ENCODE assay signal across 9 cellular contexts in the genomic region with DNA sequence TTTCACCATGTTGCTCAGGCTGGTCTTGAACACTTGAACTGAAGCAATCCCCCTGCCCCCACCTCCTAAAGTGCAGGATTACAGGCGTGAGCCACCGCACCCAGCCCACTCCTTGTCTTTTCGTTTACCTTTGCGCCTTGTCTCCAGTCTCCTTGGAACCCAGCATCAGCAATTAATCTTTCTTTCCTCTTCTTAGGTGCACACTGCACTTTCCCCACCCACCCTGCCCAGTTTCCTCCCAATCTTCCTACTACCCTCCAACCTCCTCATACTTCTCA. TPM values are rescaled to one million over a fixed set of nuclear protein-coding genes. Genes with fewer than 3 reads are reported as not detected.
DNase-seq lines count a peak whose midpoint lies in the region; ATAC-seq, FAIRE-seq and TF ChIP-seq lines count a peak whose summit lies in the region.
"Had no signal": no experiment of that assay in that cellular context is flagged by ENCODE, and none has a peak within 500 bp of the region (broad histone marks: within the 10 kb centered on the region; RNA-seq: fewer than 3 reads in every experiment).

No MANE protein-coding gene starts in this region.

- H3K4me3 Mint-ChIP-seq in activated T-cell treated with anti-CD3 and anti-CD28 coated beads, Interleukin-2, amount 50 U/mL, for 72 hours, result peak overlapping the region; percentile 58 to 82
- no peak overlapping the region for H3K4me3 Mint-ChIP-seq in activated T-cell treated with anti-CD3 and anti-CD28 coated beads, Interleukin-2, amount 50 U/mL, for 24 hours
- H3K4me3 Mint-ChIP-seq in activated T-helper 1 cell treated with anti-CD3 and anti-CD28 coated beads, Interleukin-12 subunit alpha, Interleukin-12 subunit beta, Interleukin-2, Interleukin-4 antibody, amounts not matched to agents 30 ng/mL and 10 ng/mL and 1 ng/mL, durations not matched to agents 14 hours and 24 hours and 36 hours, result peak overlapping the region; percentile 73

- no peak for TF ChIP-seq POLR2A in thyroid gland (IDR thresholded peaks at IDR 0.05)
- TF ChIP-seq POLR2A in adrenal gland (IDR thresholded peaks at IDR 0.05), result no peak

- H3K27me3 Mint-ChIP-seq in activated T-cell treated with anti-CD3 and anti-CD28 coated beads, Interleukin-2, amount 50 U/mL, for 72 hours (ENCODE audit: low read depth), result peaks cover 21% of the 10 kb centered on the region
- peaks cover 28% of the 10 kb centered on the region for H3K27me3 Mint-ChIP-seq in activated T-cell treated with anti-CD3 and anti-CD28 coated beads, Interleukin-2, amount 50 U/mL, for 24 hours
- peaks cover 23% of the 10 kb centered on the region for H3K27me3 Mint-ChIP-seq in activated T-helper 1 cell treated with anti-CD3 and anti-CD28 coated beads, Interleukin-12 subunit alpha, Interleukin-12 subunit beta, Interleukin-2, Interleukin-4 antibody, amounts not matched to agents 30 ng/mL and 10 ng/mL and 1 ng/mL, durations not matched to agents 14 hours and 24 hours and 36 hours (ENCODE audit: insufficient read depth)

- H3K9ac ChIP-seq in kidney (ENCODE audit: low read length in 2 of 2), result no peak overlapping the region

- H3K36me3 Mint-ChIP-seq in activated T-cell treated with anti-CD3 and anti-CD28 coated beads, Interleukin-2, amount 50 U/mL, for 72 hours (ENCODE audit: insufficient read depth in 2 of 2), result peaks cover 0 to 3% of the 10 kb centered on the region in 2 donors
- peaks cover 14% of the 10 kb centered on the region for H3K36me3 Mint-ChIP-seq in activated T-cell treated with anti-CD3 and anti-CD28 coated beads, Interleukin-2, amount 50 U/mL, for 24 hours (ENCODE audit: low read depth)
- H3K36me3 Mint-ChIP-seq in activated T-helper 1 cell treated with anti-CD3 and anti-CD28 coated beads, Interleukin-12 subunit alpha, Interleukin-12 subunit beta, Interleukin-2, Interleukin-4 antibody, amounts not matched to agents 30 ng/mL and 10 ng/mL and 1 ng/mL, durations not matched to agents 14 hours and 24 hours and 36 hours (ENCODE audit: low read depth), result peaks cover 8% of the 10 kb centered on the region

- peaks cover 3 to 21% of the 10 kb centered on the region in 2 donors for H3K4me1 ChIP-seq in kidney (ENCODE audit: control insufficient read depth in 1 of 2, insufficient read depth in 1 of 2, low read depth in 1 of 2, low read length in 2 of 2)
- peaks cover 9 to 28% of the 10 kb centered on the region in 2 donors for H3K4me1 ChIP-seq in thyroid gland
- H3K4me1 ChIP-seq in adrenal gland (replicated peaks in 1 of 2), result peaks cover 12 to 21% of the 10 kb centered on the region in 2 donors

- H3K36me3 ChIP-seq in kidney (ENCODE audit: control insufficient read depth in 1 of 2, insufficient read depth in 2 of 2, low read length in 2 of 2) (peaks cover 0 to 2% of the 10 kb centered on the region in 2 donors), thyroid gland (peaks cover 4 to 5% of the 10 kb centered on the region in 2 donors), adrenal gland (replicated peaks in 1 of 2) (peaks cover 0 to 3% of the 10 kb centered on the region in 2 donors)

- peak overlapping the region in 1 of 2 donors; percentile 74 for H3K4me3 ChIP-seq in kidney (ENCODE audit: low read length in 2 of 2)
- peak overlapping the region in 1 of 3 donors; percentile 68 for H3K4me3 ChIP-seq in thyroid gland (replicated peaks in 1 of 3)
- H3K4me3 ChIP-seq in adrenal gland, result peak overlapping the region in 1 of 4 donors; percentile 23

- no peak for ATAC-seq in activated T-cell treated with anti-CD3 and anti-CD28 coated beads, Interleukin-2, amount 50 U/mL, for 72 hours (replicated peaks in 1 of 2)

- FAIRE-seq in kidney (lab: Jason Lieb, UNC), result no peak

- no peaks in the 10 kb centered on the region for H3K9me3 Mint-ChIP-seq in activated T-cell treated with anti-CD3 and anti-CD28 coated beads, Interleukin-2, amount 50 U/mL, for 72 hours
- no peaks in the 10 kb centered on the region for H3K9me3 Mint-ChIP-seq in activated T-cell treated with anti-CD3 and anti-CD28 coated beads, Interleukin-2, amount 50 U/mL, for 24 hours
- no peaks in the 10 kb centered on the region for H3K9me3 Mint-ChIP-seq in activated T-helper 1 cell treated with anti-CD3 and anti-CD28 coated beads, Interleukin-12 subunit alpha, Interleukin-12 subunit beta, Interleukin-2, Interleukin-4 antibody, amounts not matched to agents 30 ng/mL and 10 ng/mL and 1 ng/mL, durations not matched to agents 14 hours and 24 hours and 36 hours

- H3K27me3 ChIP-seq in thyroid gland (no peaks in the 10 kb centered on the region), adrenal gland (no peaks in the 10 kb centered on the region)

- no peak for DNase-seq in activated T-cell treated with anti-CD3 and anti-CD28 coated beads, Interleukin-2, amount 50 U/mL, for 72 hours
- DNase-seq in activated T-cell treated with anti-CD3 and anti-CD28 coated beads, Interleukin-2, amount 50 U/mL, for 24 hours, result no peak
- DNase-seq in activated T-helper 1 cell treated with anti-CD3 and anti-CD28 coated beads, Interleukin-12 subunit alpha, Interleukin-12 subunit beta, Interleukin-2, Interleukin-4 antibody, amounts not matched to agents 30 ng/mL and 10 ng/mL and 1 ng/mL, durations not matched to agents 14 hours and 24 hours and 36 hours (ENCODE audit: low spot score), result no peak
- DNase-seq in kidney (no peak), thyroid gland (no peak), NCI-H128 (lab: John Stamatoyannopoulos, UW; ENCODE audit: unreplicated experiment) (no peak), adrenal gland (no peak), hippocampal formation (lab: John Stamatoyannopoulos, UW) (no peak)
- DNase-seq: left cardiac atrium had no signal

- WGBS in thyroid gland, 2 donors, result 63 to 65% methylated on average over 4 of the region's 4 CpGs
- 62 to 75% (median 65%) methylated on average over 4 of the region's 4 CpGs for WGBS in adrenal gland, 4 donors

- TF ChIP-seq CTCF in kidney (IDR thresholded peaks at IDR 0.05; ENCODE audit: borderline replicate concordance, extremely low read depth, insufficient read depth), result no peak
- no peak for TF ChIP-seq CTCF in thyroid gland (IDR thresholded peaks at IDR 0.05)
- no peak for TF ChIP-seq CTCF in adrenal gland (IDR thresholded peaks at IDR 0.05)

- H3K9me3 ChIP-seq in kidney (ENCODE audit: control insufficient read depth in 1 of 2, low read length in 2 of 2), result no peaks in the 10 kb centered on the region
- H3K9me3 ChIP-seq in thyroid gland, result no peaks in the 10 kb centered on the region
- no peaks in the 10 kb centered on the region for H3K9me3 ChIP-seq in adrenal gland (replicated peaks in 1 of 3)

- intact Hi-C loops in activated T-helper 1 cell treated with anti-CD3 and anti-CD28 coated beads, Interleukin-12 subunit alpha, Interleukin-12 subunit beta, Interleukin-2, Interleukin-4 antibody, amounts not matched to agents 30 ng/mL and 10 ng/mL and 1 ng/mL, durations not matched to agents 14 hours and 24 hours and 36 hours (cut with micrococcal nuclease), result loop anchor here (2.0 kb wide), 1 partner anchor 17 kb away; a partner anchor contains a TSS
- intact Hi-C loops in kidney (cut with DNase I), result no loop called here
- intact Hi-C loops in thyroid gland (cut with DNase I), result no loop called here
- intact Hi-C loops in adrenal gland (cut with DNase I), result loop anchor here in 1 of 2 donors (5.0 kb wide), 1 partner anchor 39 kb away; no protein-coding TSS in a partner anchor

- H3K27ac ChIP-seq in kidney (ENCODE audit: low read depth in 2 of 2, low read length in 2 of 2) (peak overlapping the region; percentile 88 to 89), thyroid gland (peak overlapping the region in 2 of 3 donors; percentile 44 to 69), adrenal gland (no peak overlapping the region)

- H3K27ac Mint-ChIP-seq in activated T-cell treated with anti-CD3 and anti-CD28 coated beads, Interleukin-2, amount 50 U/mL, for 72 hours, result no peak overlapping the region
- no peak overlapping the region for H3K27ac Mint-ChIP-seq in activated T-cell treated with anti-CD3 and anti-CD28 coated beads, Interleukin-2, amount 50 U/mL, for 24 hours
- no peak overlapping the region for H3K27ac Mint-ChIP-seq in activated T-helper 1 cell treated with anti-CD3 and anti-CD28 coated beads, Interleukin-12 subunit alpha, Interleukin-12 subunit beta, Interleukin-2, Interleukin-4 antibody, amounts not matched to agents 30 ng/mL and 10 ng/mL and 1 ng/mL, durations not matched to agents 14 hours and 24 hours and 36 hours

- peaks cover 38% of the 10 kb centered on the region for H3K4me1 Mint-ChIP-seq in activated T-cell treated with anti-CD3 and anti-CD28 coated beads, Interleukin-2, amount 50 U/mL, for 72 hours (ENCODE audit: low read depth)
- H3K4me1 Mint-ChIP-seq in activated T-cell treated with anti-CD3 and anti-CD28 coated beads, Interleukin-2, amount 50 U/mL, for 24 hours (ENCODE audit: low read depth), result peaks cover 36% of the 10 kb centered on the region
- peaks cover 30% of the 10 kb centered on the region for H3K4me1 Mint-ChIP-seq in activated T-helper 1 cell treated with anti-CD3 and anti-CD28 coated beads, Interleukin-12 subunit alpha, Interleukin-12 subunit beta, Interleukin-2, Interleukin-4 antibody, amounts not matched to agents 30 ng/mL and 10 ng/mL and 1 ng/mL, durations not matched to agents 14 hours and 24 hours and 36 hours (ENCODE audit: low read depth)

RNA-seq across cellular contexts. Expression of a gene that starts 1.5 kb away (rescaled TPM):
- 1 to 10 TPM; 1.9 to 3.1 TPM for total RNA-seq in activated T-cell treated with anti-CD3 and anti-CD28 coated beads, Interleukin-2, amount 50 U/mL, for 72 hours
- total RNA-seq in activated T-helper 1 cell treated with anti-CD3 and anti-CD28 coated beads, Interleukin-12 subunit alpha, Interleukin-12 subunit beta, Interleukin-2, Interleukin-4 antibody, amounts not matched to agents 30 ng/mL and 10 ng/mL and 1 ng/mL, durations not matched to agents 14 hours and 24 hours and 36 hours, result 0.15 and 0.60 TPM in 2 replicates
- total RNA-seq in kidney, result 233 TPM
- 119 TPM for polyA plus RNA-seq in kidney (ENCODE audit: insufficient read depth, low read depth, low replicate concordance)
- 100 to 1,000 TPM; 108 to 161 (median 144) TPM for total RNA-seq in thyroid gland
- total RNA-seq in adrenal gland, result 10 to 100 TPM in 4 of 8 donors, 1 to 10 TPM in 4; 2.0 to 35.6 (median 9.0) TPM
- polyA plus RNA-seq in adrenal gland, result 1 to 10 TPM; 1.6 to 9.7 (median 5.3) TPM

RNA-seq across cellular contexts. Expression of a gene that starts 11.7 kb away (rescaled TPM):
- total RNA-seq in activated T-cell treated with anti-CD3 and anti-CD28 coated beads, Interleukin-2, amount 50 U/mL, for 72 hours, result 10 to 100 TPM; 62.1 to 89.5 TPM
- 73.6 and 75.5 TPM in 2 replicates for total RNA-seq in activated T-helper 1 cell treated with anti-CD3 and anti-CD28 coated beads, Interleukin-12 subunit alpha, Interleukin-12 subunit beta, Interleukin-2, Interleukin-4 antibody, amounts not matched to agents 30 ng/mL and 10 ng/mL and 1 ng/mL, durations not matched to agents 14 hours and 24 hours and 36 hours
- total RNA-seq in kidney, result 41.9 TPM
- 110 TPM for polyA plus RNA-seq in kidney (ENCODE audit: insufficient read depth, low read depth, low replicate concordance)
- 10 to 100 TPM; 27.4 to 49.0 (median 33.0) TPM for total RNA-seq in thyroid gland
- total RNA-seq in adrenal gland, result 10 to 100 TPM; 28.0 to 82.7 (median 58.4) TPM
- polyA plus RNA-seq in adrenal gland, result 10 to 100 TPM; 39.0 to 96.5 (median 77.4) TPM

RNA-seq across cellular contexts. Expression of a gene that starts 12.2 kb away (rescaled TPM):
- 100 to 1,000 TPM; 184 to 186 TPM for total RNA-seq in activated T-cell treated with anti-CD3 and anti-CD28 coated beads, Interleukin-2, amount 50 U/mL, for 72 hours
- total RNA-seq in activated T-helper 1 cell treated with anti-CD3 and anti-CD28 coated beads, Interleukin-12 subunit alpha, Interleukin-12 subunit beta, Interleukin-2, Interleukin-4 antibody, amounts not matched to agents 30 ng/mL and 10 ng/mL and 1 ng/mL, durations not matched to agents 14 hours and 24 hours and 36 hours, result 191 and 193 TPM in 2 replicates
- 113 TPM for total RNA-seq in kidney
- 124 TPM for polyA plus RNA-seq in kidney (ENCODE audit: insufficient read depth, low read depth, low replicate concordance)
- 10 to 100 TPM; 35.1 to 70.4 (median 48.4) TPM for total RNA-seq in thyroid gland
- 100 to 1,000 TPM in 5 of 8 donors, 10 to 100 TPM in 3; 31.3 to 144 (median 126) TPM for total RNA-seq in adrenal gland
- polyA plus RNA-seq in adrenal gland, result 100 to 1,000 TPM in 1 of 3 donors, 10 to 100 TPM in 2; 67.9 to 177 (median 84.4) TPM

RNA-seq across cellular contexts. Expression of a gene that starts 17.8 kb away (rescaled TPM):
- total RNA-seq in activated T-cell treated with anti-CD3 and anti-CD28 coated beads, Interleukin-2, amount 50 U/mL, for 72 hours, result under 1 TPM; 0.07 to 0.17 TPM
- total RNA-seq in activated T-helper 1 cell treated with anti-CD3 and anti-CD28 coated beads, Interleukin-12 subunit alpha, Interleukin-12 subunit beta, Interleukin-2, Interleukin-4 antibody, amounts not matched to agents 30 ng/mL and 10 ng/mL and 1 ng/mL, durations not matched to agents 14 hours and 24 hours and 36 hours, result 0.17 and 0.31 TPM in 2 replicates
- total RNA-seq in kidney (4.2 TPM), thyroid gland (10 to 100 TPM in 1 of 4 donors, 1 to 10 TPM in 3; 2.5 to 14.6 (median 3.9) TPM), adrenal gland (10 to 100 TPM in 4 of 8 donors, 1 to 10 TPM in 4; 1.8 to 30.0 (median 8.9) TPM)
- polyA plus RNA-seq in kidney (ENCODE audit: insufficient read depth, low read depth, low replicate concordance) (2.8 TPM), adrenal gland (10 to 100 TPM in 1 of 3 donors, 1 to 10 TPM in 1, under 1 TPM in 1; 0.75 to 12.7 (median 5.6) TPM)

RNA-seq across cellular contexts. Expression of a gene that starts 21.5 kb away (rescaled TPM):
- total RNA-seq in activated T-cell treated with anti-CD3 and anti-CD28 coated beads, Interleukin-2, amount 50 U/mL, for 72 hours, result 100 to 1,000 TPM; 244 to 246 TPM
- total RNA-seq in activated T-helper 1 cell treated with anti-CD3 and anti-CD28 coated beads, Interleukin-12 subunit alpha, Interleukin-12 subunit beta, Interleukin-2, Interleukin-4 antibody, amounts not matched to agents 30 ng/mL and 10 ng/mL and 1 ng/mL, durations not matched to agents 14 hours and 24 hours and 36 hours, result 146 and 148 TPM in 2 replicates
- total RNA-seq in kidney, result 477 TPM
- 1,483 TPM for polyA plus RNA-seq in kidney (ENCODE audit: insufficient read depth, low read depth, low replicate concordance)
- 100 to 1,000 TPM; 112 to 840 (median 273) TPM for total RNA-seq in thyroid gland
- 1,000 to 10,000 TPM in 1 of 8 donors, 100 to 1,000 TPM in 7; 195 to 1,049 (median 840) TPM for total RNA-seq in adrenal gland
- polyA plus RNA-seq in adrenal gland, result 1,000 to 10,000 TPM in 2 of 3 donors, 100 to 1,000 TPM in 1; 694 to 1,285 (median 1,047) TPM

Comparison
In these comparisons a context has a peak if more than half of its experiments do, and no peak if none do; other contexts are left out.
1. H3K27ac ChIP-seq: peak in kidney (2 of 2) and thyroid gland (2 of 3); none in adrenal gland (0 of 5).